ENCODE assay signal across 1 cellular context in the genomic region with DNA sequence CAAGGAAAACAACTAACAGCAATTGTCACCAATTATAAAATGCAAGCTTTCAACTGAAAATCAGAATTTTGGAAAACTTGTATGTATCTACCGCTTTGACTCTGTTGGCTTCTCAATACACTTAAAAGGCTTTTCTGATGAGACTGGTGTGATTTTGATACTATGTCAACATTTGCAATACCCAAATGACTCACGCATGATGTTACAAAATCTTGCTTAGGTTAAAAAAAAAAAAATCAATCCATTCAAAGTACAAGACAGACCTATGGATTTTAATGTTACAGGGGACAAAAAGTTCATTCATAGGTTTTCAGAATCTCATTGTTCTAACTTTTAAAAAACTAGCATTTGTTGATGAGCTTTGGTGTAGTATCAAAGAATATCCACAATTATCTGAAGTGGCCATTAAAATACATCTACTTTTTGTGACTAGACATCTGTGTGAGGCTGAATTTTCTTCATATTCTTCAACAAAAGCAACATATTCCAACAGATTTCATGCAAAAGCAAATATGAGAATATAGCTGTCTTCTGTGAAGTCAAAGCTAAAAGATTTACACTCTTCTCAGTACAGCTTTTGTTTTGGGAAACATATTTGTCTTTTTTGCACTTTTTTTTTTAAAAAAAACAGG.
TF ChIP-seq lines count a peak whose summit lies in the region.

No MANE protein-coding gene starts in this region.

TF ChIP-seq in HepG2, 621 proteins besides CTCF, POLR2A, EP300 and RAD21 (continued from another document and continues in another):
- TF ChIP-seq DBP (CRISPR knock-in tag; IDR thresholded peaks at IDR 0.05; ENCODE audit: not compliant biosample characterization) (no peak), FOXA1 (IDR thresholded peaks at IDR 0.05) (no peak), FOXA1 (CRISPR knock-in tag; IDR thresholded peaks at IDR 0.05) (peak; percentile 77), ZNF3 (CRISPR knock-in tag; IDR thresholded peaks at IDR 0.05) (no peak), ONECUT2 (CRISPR knock-in tag; IDR thresholded peaks at IDR 0.05) (peak; percentile 92), SUZ12 (IDR thresholded peaks at IDR 0.05; ENCODE audit: low read depth, low read length) (no peak), MED13 (CRISPR knock-in tag; IDR thresholded peaks at IDR 0.05) (peak; percentile 29; the same call in 1 of the 2 replicates), GATAD1 (CRISPR knock-in tag; IDR thresholded peaks at IDR 0.05) (no peak), SRY (CRISPR knock-in tag; IDR thresholded peaks at IDR 0.05) (no peak), ZNF570 (CRISPR knock-in tag; IDR thresholded peaks at IDR 0.05; ENCODE audit: borderline replicate concordance) (no peak), BHLHE40 (IDR thresholded peaks at IDR 0.05; ENCODE audit: low read length) (no peak), NCOA1 (CRISPR knock-in tag; IDR thresholded peaks at IDR 0.05) (no peak), NFRKB (IDR thresholded peaks at IDR 0.05) (no peak), ZNF550 (CRISPR knock-in tag; IDR thresholded peaks at IDR 0.05; ENCODE audit: borderline replicate concordance) (no peak), ARID3A (IDR thresholded peaks at IDR 0.05; ENCODE audit: low read depth, low read length) (peak; percentile 99), ZNF644 (CRISPR knock-in tag; IDR thresholded peaks at IDR 0.05; ENCODE audit: low read depth) (no peak), HNF4A (CRISPR knock-in tag; IDR thresholded peaks at IDR 0.05) (peak; percentile 85), YY1 (IDR thresholded peaks at IDR 0.05; ENCODE audit: insufficient read depth, insufficient replicate concordance, low read depth, low read length) (no peak), ZBTB26 (CRISPR knock-in tag; IDR thresholded peaks at IDR 0.05; ENCODE audit: borderline replicate concordance) (no peak), GTF2F1 (IDR thresholded peaks at IDR 0.05; ENCODE audit: low read length) (no peak), KDM6A (CRISPR knock-in tag; IDR thresholded peaks at IDR 0.05; ENCODE audit: low read depth) (peak; percentile 58; the same call in 1 of the 2 replicates), MAF1 (CRISPR knock-in tag; IDR thresholded peaks at IDR 0.05; ENCODE audit: borderline replicate concordance) (no peak), ZSCAN9 (CRISPR knock-in tag; IDR thresholded peaks at IDR 0.05; ENCODE audit: borderline replicate concordance) (0 out of 2 replicates have a peak, but pooled peaks have one; percentile 23), SAFB2 (CRISPR knock-in tag; IDR thresholded peaks at IDR 0.05; ENCODE audit: borderline replicate concordance, low read depth) (no peak), SALL1 (CRISPR knock-in tag; IDR thresholded peaks at IDR 0.05) (no peak; the same call in 1 of the 2 replicates), ZNF552 (CRISPR knock-in tag; IDR thresholded peaks at IDR 0.05; ENCODE audit: borderline replicate concordance) (no peak), ISL2 (CRISPR knock-in tag; IDR thresholded peaks at IDR 0.05) (peak; percentile 93), ZFP91 (CRISPR knock-in tag; IDR thresholded peaks at IDR 0.05; ENCODE audit: borderline replicate concordance) (no peak), ZNF784 (CRISPR knock-in tag; IDR thresholded peaks at IDR 0.05; ENCODE audit: borderline replicate concordance) (no peak; the same call in 1 of the 2 replicates), NR2F1 (CRISPR knock-in tag; IDR thresholded peaks at IDR 0.05) (no peak), ATF7 (IDR thresholded peaks at IDR 0.05) (no peak), ATF7 (CRISPR knock-in tag; IDR thresholded peaks at IDR 0.05) (no peak), ZNF124 (CRISPR knock-in tag; IDR thresholded peaks at IDR 0.05) (no peak), CREB1 (IDR thresholded peaks at IDR 0.05) (peak; percentile 13; the same call in 1 of the 2 replicates), CREB1 (CRISPR knock-in tag; IDR thresholded peaks at IDR 0.05) (peak; percentile 65), ZNF232 (CRISPR knock-in tag; IDR thresholded peaks at IDR 0.05; ENCODE audit: borderline replicate concordance) (no peak), PITX1 (CRISPR knock-in tag; IDR thresholded peaks at IDR 0.05) (peak; percentile 60), JUND (CRISPR knock-in tag; IDR thresholded peaks at IDR 0.05) (peak; percentile 96), ZNF646 (CRISPR knock-in tag; IDR thresholded peaks at IDR 0.05) (no peak), ZNF562 (CRISPR knock-in tag; IDR thresholded peaks at IDR 0.05; ENCODE audit: borderline replicate concordance) (no peak), RFX5 (IDR thresholded peaks at IDR 0.05; ENCODE audit: low read depth, low read length) (no peak), TGIF2 (CRISPR knock-in tag; IDR thresholded peaks at IDR 0.05) (no peak), ARHGAP35 (CRISPR knock-in tag; IDR thresholded peaks at IDR 0.05; ENCODE audit: borderline replicate concordance) (no peak), IRX3 (CRISPR knock-in tag; IDR thresholded peaks at IDR 0.05; ENCODE audit: borderline replicate concordance, low read depth) (no peak), PAX8 (CRISPR knock-in tag; IDR thresholded peaks at IDR 0.05; ENCODE audit: borderline replicate concordance) (no peak), ZNF136 (CRISPR knock-in tag; IDR thresholded peaks at IDR 0.05; ENCODE audit: low read depth) (no peak; the same call in 1 of the 2 replicates), ZFY (CRISPR knock-in tag; IDR thresholded peaks at IDR 0.05) (no peak)
- TF ChIP-seq, protein P1, sequence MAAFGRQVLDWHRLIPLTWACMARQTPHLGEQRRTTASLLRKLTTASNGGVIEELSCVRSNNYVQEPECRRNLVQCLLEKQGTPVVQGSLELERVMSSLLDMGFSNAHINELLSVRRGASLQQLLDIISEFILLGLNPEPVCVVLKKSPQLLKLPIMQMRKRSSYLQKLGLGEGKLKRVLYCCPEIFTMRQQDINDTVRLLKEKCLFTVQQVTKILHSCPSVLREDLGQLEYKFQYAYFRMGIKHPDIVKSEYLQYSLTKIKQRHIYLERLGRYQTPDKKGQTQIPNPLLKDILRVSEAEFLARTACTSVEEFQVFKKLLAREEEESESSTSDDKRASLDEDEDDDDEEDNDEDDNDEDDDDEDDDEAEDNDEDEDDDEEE (CRISPR knock-in tag; IDR thresholded peaks at IDR 0.05) = no peak
- TF ChIP-seq, protein P2, sequence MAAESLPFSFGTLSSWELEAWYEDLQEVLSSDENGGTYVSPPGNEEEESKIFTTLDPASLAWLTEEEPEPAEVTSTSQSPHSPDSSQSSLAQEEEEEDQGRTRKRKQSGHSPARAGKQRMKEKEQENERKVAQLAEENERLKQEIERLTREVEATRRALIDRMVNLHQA (CRISPR knock-in tag; IDR thresholded peaks at IDR 0.05) = no peak
- TF ChIP-seq, protein P3, sequence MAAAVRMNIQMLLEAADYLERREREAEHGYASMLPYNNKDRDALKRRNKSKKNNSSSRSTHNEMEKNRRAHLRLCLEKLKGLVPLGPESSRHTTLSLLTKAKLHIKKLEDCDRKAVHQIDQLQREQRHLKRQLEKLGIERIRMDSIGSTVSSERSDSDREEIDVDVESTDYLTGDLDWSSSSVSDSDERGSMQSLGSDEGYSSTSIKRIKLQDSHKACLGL (CRISPR knock-in tag; IDR thresholded peaks at IDR 0.05) = no peak
